In the genomic region with DNA sequence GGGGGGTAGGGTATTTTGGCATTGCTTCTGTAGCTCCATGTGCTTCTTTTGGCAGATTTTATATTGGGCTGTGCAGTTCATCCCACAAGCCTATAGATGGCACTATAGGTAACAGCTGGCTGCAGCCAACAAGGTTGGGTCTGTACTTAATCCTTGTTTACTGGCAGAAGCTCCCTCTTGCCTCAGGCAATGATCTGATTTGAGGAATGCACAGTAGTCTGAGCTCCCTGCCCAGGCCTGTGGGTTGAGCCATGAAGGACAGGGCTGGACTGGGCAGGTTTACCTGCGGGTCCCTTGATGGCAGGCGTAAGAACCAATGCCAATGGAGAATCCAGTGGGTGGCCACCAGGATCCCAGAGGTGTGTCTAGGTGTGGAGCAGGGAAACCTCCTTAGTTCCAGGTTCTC, we compare ENCODE assay signal across 8 cellular contexts. TPM values are rescaled to one million over a fixed set of nuclear protein-coding genes. Genes with fewer than 3 reads are reported as not detected.
DNase-seq lines count a peak whose midpoint lies in the region; ATAC-seq and TF ChIP-seq lines count a peak whose summit lies in the region.

No MANE protein-coding gene starts in this region.

- H3K27ac Mint-ChIP-seq in endodermal cell, result no peak overlapping the region
- no peak overlapping the region for H3K27ac Mint-ChIP-seq in neural crest cell (ENCODE audit: unreplicated experiment)

- peak; percentile 88 for ATAC-seq in RWPE2 (ENCODE audit: low read depth)
- no peak for ATAC-seq in HG02571 (IDR thresholded peaks at IDR 0.05; ENCODE audit: unreplicated experiment)

- no peak for TF ChIP-seq EP300 in suprapubic skin (IDR thresholded peaks at IDR 0.05)

- H3K4me1 Mint-ChIP-seq in endodermal cell (no peaks in the 10 kb centered on the region), neural crest cell (no peaks in the 10 kb centered on the region)

- WGBS in endodermal cell (ENCODE audit: insufficient coverage in 1 of 2, insufficient read length in 1 of 2), 2 experiments, result 60% methylated on average over 2 of the region's 2 CpGs; no CpG with 5 or more reads in 1 of the 2 experiments
- 28% methylated on average over 2 of the region's 2 CpGs for WGBS in suprapubic skin

- H3K4me3 Mint-ChIP-seq in endodermal cell (no peak overlapping the region), neural crest cell (no peak overlapping the region)

- H3K4me3 ChIP-seq in RWPE2 (ENCODE audit: severe bottlenecking), result no peak overlapping the region
- H3K4me3 ChIP-seq in endodermal cell (ENCODE audit: low read length), result no peak overlapping the region
- H3K4me3 ChIP-seq in suprapubic skin, result no peak overlapping the region

- peak; percentile 15 for DNase-seq in stimulated activated CD4-positive, alpha-beta T cell treated with anti-CD3 and anti-CD28 coated beads, Interleukin-1b, Interleukin-23, amount 100 ng/mL, for 48 hours
- no peak for DNase-seq in stimulated activated CD4-positive, alpha-beta T cell treated with anti-CD3 and anti-CD28 coated beads, Interleukin-12 subunit alpha, Interleukin-12 subunit beta, amount 100 ng/mL, for 4 hours
- DNase-seq in HS-5 (ENCODE audit: low read depth) (peak; percentile 8), RWPE2 (ENCODE audit: low spot score) (no peak), endodermal cell (peak; percentile 79), neural crest cell (ENCODE audit: low read depth, low spot score) (no peak), suprapubic skin (ENCODE audit: low spot score in 2 of 2) (no peak)

- H3K27ac ChIP-seq in RWPE2 (ENCODE audit: poor library complexity, severe bottlenecking), result no peak overlapping the region
- H3K27ac ChIP-seq in endodermal cell (ENCODE audit: low read depth, low read length), result no peak overlapping the region
- H3K27ac ChIP-seq in suprapubic skin, result no peak overlapping the region

- H3K4me1 ChIP-seq in RWPE2 (ENCODE audit: insufficient read depth, poor library complexity, severe bottlenecking), result no peaks in the 10 kb centered on the region
- no peaks in the 10 kb centered on the region for H3K4me1 ChIP-seq in endodermal cell (ENCODE audit: control insufficient read depth, insufficient read depth, low read length)
- peaks cover 8% of the 10 kb centered on the region for H3K4me1 ChIP-seq in suprapubic skin

- H3K9me3 ChIP-seq in RWPE2 (ENCODE audit: severe bottlenecking), result no peaks in the 10 kb centered on the region
- H3K9me3 ChIP-seq in endodermal cell (ENCODE audit: control insufficient read depth, low read length), result peaks cover 4% of the 10 kb centered on the region
- no peaks in the 10 kb centered on the region for H3K9me3 ChIP-seq in suprapubic skin

- H3K27me3 ChIP-seq in RWPE2 (ENCODE audit: insufficient read depth, poor library complexity, severe bottlenecking) (peaks cover 12% of the 10 kb centered on the region), endodermal cell (ENCODE audit: control insufficient read depth, insufficient read depth, low read length, poor library complexity, severe bottlenecking) (no peaks in the 10 kb centered on the region), suprapubic skin (peaks cover 9% of the 10 kb centered on the region)

- no peaks in the 10 kb centered on the region for H3K36me3 Mint-ChIP-seq in endodermal cell (ENCODE audit: low read depth)
- H3K36me3 Mint-ChIP-seq in neural crest cell (ENCODE audit: low read depth), result no peaks in the 10 kb centered on the region

- H3K9me3 Mint-ChIP-seq in endodermal cell, result no peaks in the 10 kb centered on the region
- H3K9me3 Mint-ChIP-seq in neural crest cell, result peaks cover 6% of the 10 kb centered on the region

- TF ChIP-seq CTCF in RWPE2 (IDR thresholded peaks at IDR 0.05; ENCODE audit: poor library complexity, severe bottlenecking) (peak; percentile 76), endodermal cell (conservative IDR thresholded peaks at IDR 0.05) (peak; percentile 87), neural crest cell (conservative IDR thresholded peaks at IDR 0.05) (peak; percentile 69), suprapubic skin (IDR thresholded peaks at IDR 0.05) (peak in 1 of 2 donors; percentile 76)

- peaks cover 32% of the 10 kb centered on the region for H3K27me3 Mint-ChIP-seq in endodermal cell (ENCODE audit: insufficient read depth)
- peaks cover 47% of the 10 kb centered on the region for H3K27me3 Mint-ChIP-seq in neural crest cell (ENCODE audit: low read depth)

- no peak for TF ChIP-seq POLR2A in suprapubic skin (IDR thresholded peaks at IDR 0.05)

- H3K36me3 ChIP-seq in RWPE2 (ENCODE audit: low read depth) (no peaks in the 10 kb centered on the region), endodermal cell (ENCODE audit: control insufficient read depth, insufficient read depth, low read length) (no peaks in the 10 kb centered on the region), suprapubic skin (no peaks in the 10 kb centered on the region)

- H3K9ac ChIP-seq in endodermal cell (ENCODE audit: extremely low read depth, low read length, poor library complexity, severe bottlenecking), result no peak overlapping the region

RNA-seq across cellular contexts. Expression of gene OR1J2, which starts 11.7 kb away (rescaled TPM):
- not detected for total RNA-seq in endodermal cell
- not detected for polyA plus RNA-seq in endodermal cell (2013, experiment 1 of 2)
- not detected for polyA plus RNA-seq in endodermal cell (2013, experiment 2 of 2)
- not detected in 2 replicates for total RNA-seq in neural crest cell
- not detected for total RNA-seq in suprapubic skin

RNA-seq across cellular contexts. Expression of gene OR1J4, which starts 20.1 kb away (rescaled TPM):
- total RNA-seq in endodermal cell (not detected), neural crest cell (not detected in 2 replicates), suprapubic skin (not detected)
- not detected for polyA plus RNA-seq in endodermal cell (2013, experiment 1 of 2)
- not detected for polyA plus RNA-seq in endodermal cell (2013, experiment 2 of 2)

RNA-seq across cellular contexts. Expression of gene OR1J1, which starts 21.2 kb away (rescaled TPM):
- not detected for total RNA-seq in endodermal cell
- polyA plus RNA-seq in endodermal cell (2013, experiment 1 of 2), result not detected
- not detected for polyA plus RNA-seq in endodermal cell (2013, experiment 2 of 2)
- total RNA-seq in neural crest cell, result not detected in 2 replicates
- not detected for total RNA-seq in suprapubic skin

RNA-seq across cellular contexts. Expression of gene OR1N1, which starts 28.2 kb away (rescaled TPM):
- total RNA-seq in endodermal cell (not detected), neural crest cell (not detected in 2 replicates), suprapubic skin (not detected)
- polyA plus RNA-seq in endodermal cell (2013, experiment 1 of 2), result not detected
- polyA plus RNA-seq in endodermal cell (2013, experiment 2 of 2), result not detected

RNA-seq across cellular contexts. Expression of gene OR1N2, which starts 54.0 kb away (rescaled TPM):
- total RNA-seq in endodermal cell, result not detected
- polyA plus RNA-seq in endodermal cell (2013, experiment 1 of 2), result not detected
- not detected for polyA plus RNA-seq in endodermal cell (2013, experiment 2 of 2)
- not detected in 2 replicates for total RNA-seq in neural crest cell
- total RNA-seq in suprapubic skin, result not detected

Comparison
In these comparisons a context has a peak if more than half of its experiments do, and no peak if none do; other contexts are left out.
1. DNase-seq: peak in stimulated activated CD4-positive, alpha-beta T cell treated with anti-CD3 and anti-CD28 coated beads, Interleukin-1b, Interleukin-23, amount 100 ng/mL, for 48 hours (single experiment), HS-5 (single experiment) and endodermal cell (single experiment); none in stimulated activated CD4-positive, alpha-beta T cell treated with anti-CD3 and anti-CD28 coated beads, Interleukin-12 subunit alpha, Interleukin-12 subunit beta, amount 100 ng/mL, for 4 hours (single experiment), RWPE2 (single experiment), neural crest cell (single experiment) and suprapubic skin (0 of 2).